Comparison of ENCODE assay signal across 29 cellular contexts in genomic region chr12:40565029-40565633, GRCh38.
DNase-seq lines count a peak whose midpoint lies in the region; ATAC-seq, FAIRE-seq and TF ChIP-seq lines count a peak whose summit lies in the region.
"Had no signal": no experiment of that assay in that cellular context is flagged by ENCODE, and none has a peak within 500 bp of the region (broad histone marks: within the 10 kb centered on the region; RNA-seq: fewer than 3 reads in every experiment).

No MANE protein-coding gene starts in this region.

- no peak overlapping the region for H3K27ac Mint-ChIP-seq in activated T-cell treated with anti-CD3 and anti-CD28 coated beads, Interleukin-2, amount 50 U/mL, for 72 hours
- H3K27ac Mint-ChIP-seq: activated CD4-positive, alpha-beta memory T cell treated with anti-CD3 and anti-CD28 coated beads for 36 hours; activated naive CD8-positive, alpha-beta T cell; activated T-helper 2 cell treated with anti-CD3 and anti-CD28 coated beads, Interferon-gamma antibody, Interleukin-2, Interleukin-4, amounts not matched to agents 10 μg/mL and 5 μg/mL and 100 μg/mL, durations not matched to agents 14 hours and 24 hours and 36 hours; nephron progenitor cell had no signal

- H3F3A ChIP-seq in SK-N-SH (replicated peaks; ENCODE audit: insufficient read depth), result no peaks in the 10 kb centered on the region

- FAIRE-seq in GM18507 (lab: Jason Lieb, UNC), result peak; percentile 15
- FAIRE-seq: astrocyte, HepG2 had no signal

- no peaks in the 10 kb centered on the region for H3K4me1 Mint-ChIP-seq in activated T-cell treated with anti-CD3 and anti-CD28 coated beads, Interleukin-2, amount 50 U/mL, for 72 hours (ENCODE audit: low read depth)
- H3K4me1 Mint-ChIP-seq: nephron progenitor cell had no signal

- no peaks in the 10 kb centered on the region for H3K27me3 ChIP-seq in SK-N-SH (ENCODE audit: insufficient read depth)
- H3K27me3 ChIP-seq: BLaER1 had no signal

- CTCF ChIA-PET in SK-N-SH (lab: Yijun Ruan, JAX), result interaction anchor here (1.3 kb wide), 1 partner anchor 61 kb away, joined by 3 read pairs; no protein-coding TSS in a partner anchor

- TF ChIP-seq CTCF in 22Rv1 (IDR thresholded peaks at IDR 0.05) (peak; percentile 25; the same call in 1 of the 2 replicates), SK-N-SH (IDR thresholded peaks at IDR 0.05) (no peak)

- no peak overlapping the region for H3K4me3 Mint-ChIP-seq in activated T-cell treated with anti-CD3 and anti-CD28 coated beads, Interleukin-2, amount 50 U/mL, for 72 hours
- H3K4me3 Mint-ChIP-seq: activated CD4-positive, alpha-beta memory T cell treated with anti-CD3 and anti-CD28 coated beads for 36 hours; activated naive CD8-positive, alpha-beta T cell; nephron progenitor cell had no signal

- no peak for TF ChIP-seq RAD21 in SK-N-SH (IDR thresholded peaks at IDR 0.05; ENCODE audit: low read length)

- 23% methylated on average over 5 of the region's 5 CpGs for WGBS in SK-N-SH (ENCODE audit: low lambda C conversion rate)

- no peak overlapping the region for H2AFZ ChIP-seq in SK-N-SH (ENCODE audit: low read depth)
- H2AFZ ChIP-seq: parathyroid adenoma had no signal

- H4K20me1 ChIP-seq in SK-N-SH (ENCODE audit: insufficient read depth), result no peaks in the 10 kb centered on the region
- H4K20me1 ChIP-seq: BLaER1 had no signal

- no peaks in the 10 kb centered on the region for H3K9me3 ChIP-seq in SK-N-SH
- H3K9me3 ChIP-seq: BLaER1, lower lobe of right lung, thoracic aorta had no signal

- DNase-seq in GM18507 (ENCODE audit: extremely low spot score, insufficient read length, low read depth) (no peak), NCI-H446 treated with DMSO at 0.1 percent for 48 hours (lab: John Stamatoyannopoulos, UW) (peak; percentile 78), SK-N-SH (peak; percentile 37), T-helper 1 cell (no peak)
- no peak for DNase-seq in activated T-cell treated with anti-CD3 and anti-CD28 coated beads, Interleukin-2, amount 50 U/mL, for 72 hours
- DNase-seq: activated CD4-positive, alpha-beta memory T cell treated with anti-CD3 and anti-CD28 coated beads for 36 hours; activated CD8-positive, alpha-beta memory T cell treated with anti-CD3 and anti-CD28 coated beads, Interleukin-2, amount 50 U/mL, for 48 hours; Calu3; caudate nucleus; dermis blood vessel endothelial cell; EL; lower lobe of right lung; NCI-H187; NCI-H2227 treated with DMSO at 0.1 percent for 48 hours; nephron progenitor cell; right cardiac atrium; stimulated activated naive CD8-positive, alpha-beta T cell treated with anti-CD3 and anti-CD28 coated beads, Interleukin-15, Interleukin-2, amounts not matched to agents 100 U/mL and 50 U/mL, for 24 hours; T1000 had no signal

- POLR2A ChIA-PET in SK-N-SH (lab: Yijun Ruan, JAX), result no interaction called here

- no peak overlapping the region for H3K4me2 ChIP-seq in SK-N-SH
- H3K4me2 ChIP-seq: BLaER1 had no signal

- H3K4me1 ChIP-seq in SK-N-SH (ENCODE audit: control insufficient read depth in 1 of 2, insufficient read depth in 2 of 2, low read depth in 1 of 2, low read length in 1 of 2), result peaks cover 0 to 3% of the 10 kb centered on the region in 2 experiments; a peak in 2 of 4 replicates
- H3K4me1 ChIP-seq: BLaER1, lower lobe of right lung, parathyroid adenoma had no signal

- no peaks in the 10 kb centered on the region for H3K36me3 Mint-ChIP-seq in activated T-cell treated with anti-CD3 and anti-CD28 coated beads, Interleukin-2, amount 50 U/mL, for 72 hours (ENCODE audit: insufficient read depth in 2 of 2)
- H3K36me3 Mint-ChIP-seq: activated CD4-positive, alpha-beta memory T cell treated with anti-CD3 and anti-CD28 coated beads for 36 hours; activated naive CD8-positive, alpha-beta T cell had no signal

- no peaks in the 10 kb centered on the region for H3K9me2 ChIP-seq in SK-N-SH

- H3K27ac ChIP-seq in 22Rv1 (no peak overlapping the region), SK-N-SH (ENCODE audit: low read depth in 2 of 2, low read length in 1 of 2) (peak overlapping the region in 1 of 2 experiments; percentile 43; a peak in 1 of 4 replicates)
- H3K27ac ChIP-seq: BLaER1, lower lobe of right lung, parathyroid adenoma, RWPE1, thoracic aorta had no signal

- no peak overlapping the region for H3K9ac ChIP-seq in SK-N-SH
- H3K9ac ChIP-seq: BLaER1, parathyroid adenoma had no signal

- H3K79me2 ChIP-seq in SK-N-SH (ENCODE audit: insufficient read depth), result no peaks in the 10 kb centered on the region
- H3K79me2 ChIP-seq: parathyroid adenoma had no signal

- no peak for ATAC-seq in activated T-cell treated with anti-CD3 and anti-CD28 coated beads, Interleukin-2, amount 50 U/mL, for 72 hours (replicated peaks in 1 of 2)
- no peak for ATAC-seq in GM21381 (IDR thresholded peaks at IDR 0.05; ENCODE audit: unreplicated experiment)
- no peak for ATAC-seq in HG03520 (IDR thresholded peaks at IDR 0.05; ENCODE audit: unreplicated experiment)
- ATAC-seq: HepG2; lower lobe of right lung; right cardiac atrium; stimulated activated naive CD8-positive, alpha-beta T cell treated with anti-CD3 and anti-CD28 coated beads, Interleukin-15, Interleukin-2, amounts not matched to agents 100 U/mL and 50 U/mL, for 24 hours had no signal

- peak in 1 of 2 experiments; percentile 93; a peak in 2 of 4 replicates for TF ChIP-seq EP300 in SK-N-SH (IDR thresholded peaks at IDR 0.05; ENCODE audit: borderline replicate concordance in 1 of 2, low read depth in 1 of 2, low read length in 1 of 2)

- H3K4me3 ChIP-seq in SK-N-SH (ENCODE audit: low read depth in 2 of 2, low read length in 1 of 2), result no peak overlapping the region
- H3K4me3 ChIP-seq: BLaER1, lower lobe of right lung, thoracic aorta had no signal

- H3K27me3 Mint-ChIP-seq in activated T-cell treated with anti-CD3 and anti-CD28 coated beads, Interleukin-2, amount 50 U/mL, for 72 hours (ENCODE audit: low read depth), result no peaks in the 10 kb centered on the region
- H3K27me3 Mint-ChIP-seq: activated CD4-positive, alpha-beta memory T cell treated with anti-CD3 and anti-CD28 coated beads for 36 hours; activated naive CD8-positive, alpha-beta T cell had no signal

- H3K36me3 ChIP-seq in SK-N-SH (replicated peaks in 1 of 2; ENCODE audit: control insufficient read depth in 1 of 2, insufficient read depth in 2 of 2, low read length in 1 of 2), result no peaks in the 10 kb centered on the region
- H3K36me3 ChIP-seq: BLaER1, lower lobe of right lung, thoracic aorta had no signal

- H3K9me3 Mint-ChIP-seq in activated T-cell treated with anti-CD3 and anti-CD28 coated beads, Interleukin-2, amount 50 U/mL, for 72 hours, result peaks cover 0 to 7% of the 10 kb centered on the region in 2 donors
- H3K9me3 Mint-ChIP-seq: activated CD4-positive, alpha-beta memory T cell treated with anti-CD3 and anti-CD28 coated beads for 36 hours; activated T-helper 2 cell treated with anti-CD3 and anti-CD28 coated beads, Interferon-gamma antibody, Interleukin-2, Interleukin-4, amounts not matched to agents 10 μg/mL and 5 μg/mL and 100 μg/mL, durations not matched to agents 14 hours and 24 hours and 36 hours; nephron progenitor cell had no signal

TF ChIP-seq in SK-N-SH, 30 proteins besides CTCF, POLR2A, EP300 and RAD21:
- TF ChIP-seq PBX3 (IDR thresholded peaks at IDR 0.05) (no peak), USF1 (IDR thresholded peaks at IDR 0.05; ENCODE audit: borderline replicate concordance, low read depth) (no peak), MXI1 (IDR thresholded peaks at IDR 0.05; ENCODE audit: low read depth, low read length) (peak; percentile 21; the same call in 1 of the 2 replicates), RXRA (IDR thresholded peaks at IDR 0.05; ENCODE audit: borderline replicate concordance, low read depth) (no peak), USF2 (IDR thresholded peaks at IDR 0.05; ENCODE audit: borderline replicate concordance, low read depth, low read length) (no peak), GATA2 (CRISPR knock-in tag; IDR thresholded peaks at IDR 0.05) (peak; percentile 84), RCOR1 (IDR thresholded peaks at IDR 0.05; ENCODE audit: low read length) (peak; percentile 70), SMC3 (IDR thresholded peaks at IDR 0.05; ENCODE audit: low read depth, low read length) (no peak), TEAD4 (IDR thresholded peaks at IDR 0.05; ENCODE audit: borderline replicate concordance, insufficient read depth) (no peak)

Comparison
In these comparisons a context has a peak if more than half of its experiments do, and no peak if none do; other contexts are left out.
1. DNase-seq: peak in NCI-H446 treated with DMSO at 0.1 percent for 48 hours (single experiment) and SK-N-SH (single experiment); none in GM18507 (single experiment), activated T-cell treated with anti-CD3 and anti-CD28 coated beads, Interleukin-2, amount 50 U/mL, for 72 hours (0 of 2) and T-helper 1 cell (0 of 5).